30 cellular contexts compared by ENCODE assay signal in genomic region chr5:72653586-72653985, GRCh38.
DNase-seq lines count a peak whose midpoint lies in the region; ATAC-seq and TF ChIP-seq lines count a peak whose summit lies in the region.
"Had no signal": no experiment of that assay in that cellular context is flagged by ENCODE, and none has a peak within 500 bp of the region (broad histone marks: within the 10 kb centered on the region; RNA-seq: fewer than 3 reads in every experiment).

No MANE protein-coding gene starts in this region.

- TF ChIP-seq EP300 in SK-N-SH (IDR thresholded peaks at IDR 0.05; ENCODE audit: borderline replicate concordance in 1 of 2, low read depth in 1 of 2, low read length in 1 of 2), result peak in 1 of 2 experiments; percentile 74; a peak in 2 of 4 replicates

- H3K9me2 ChIP-seq in SK-N-SH, result no peaks in the 10 kb centered on the region

- no peak overlapping the region for H3K9ac ChIP-seq in SK-N-SH
- H3K9ac ChIP-seq: BLaER1 had no signal

- no peaks in the 10 kb centered on the region for H3K27me3 ChIP-seq in SK-N-SH (ENCODE audit: insufficient read depth)
- H3K27me3 ChIP-seq: BLaER1, body of pancreas, thyroid gland had no signal

- 33% methylated on average over 1 of the region's 2 CpGs for WGBS in SK-N-SH (ENCODE audit: low lambda C conversion rate)

- intact Hi-C loops in head of caudate nucleus (cut with DNase I), result no loop called here

- POLR2A ChIA-PET in SK-N-SH (lab: Yijun Ruan, JAX), result interaction anchor here (1.2 to 1.5 kb wide), 2 partner anchors 35 to 163 kb away, joined by 4 to 5 read pairs; partner anchors contain the start of gene TNPO1

- no peaks in the 10 kb centered on the region for H3K79me2 ChIP-seq in SK-N-SH (ENCODE audit: insufficient read depth)

- H3K4me3 ChIP-seq in SK-N-SH (ENCODE audit: low read depth in 2 of 2, low read length in 1 of 2) (no peak overlapping the region), foreskin fibroblast (ENCODE audit: low read depth in 1 of 2, low read length in 2 of 2) (no peak overlapping the region)
- H3K4me3 ChIP-seq: BLaER1, body of pancreas, GM12878, thyroid gland had no signal

- H3K36me3 ChIP-seq in SK-N-SH (replicated peaks in 1 of 2; ENCODE audit: control insufficient read depth in 1 of 2, insufficient read depth in 2 of 2, low read length in 1 of 2), result no peaks in the 10 kb centered on the region
- H3K36me3 ChIP-seq: BLaER1, thyroid gland, WERI-Rb-1 had no signal

- CTCF ChIA-PET in SK-N-SH (lab: Yijun Ruan, JAX), result interaction anchor here (0.8 to 2.3 kb wide), 6 partner anchors 9 to 172 kb away, joined by 3 to 5 read pairs (median 4); no protein-coding TSS in a partner anchor

- no peak for ATAC-seq in HG02571 (IDR thresholded peaks at IDR 0.05; ENCODE audit: unreplicated experiment)
- ATAC-seq in activated CD4-positive, CD25-positive, alpha-beta regulatory T cell treated with anti-CD3 and anti-CD28 coated beads, Interleukin-2, amount 50 U/mL, for 24 hours, result no peak
- ATAC-seq: activated CD8-positive, alpha-beta memory T cell treated with anti-CD3 and anti-CD28 coated beads, Interleukin-2, amount 10 ng/mL, durations not matched to agents 7 days and 5 days; activated T-cell treated with anti-CD3 and anti-CD28 coated beads, Interleukin-2, amount 50 U/mL, for 72 hours; body of pancreas; GM12878; HepG2; left colon; PC-3; Right ventricle myocardium inferior; stimulated activated naive CD8-positive, alpha-beta T cell treated with anti-CD3 and anti-CD28 coated beads, Interleukin-15, amount 100 ng/mL, for 72 hours had no signal

- H3F3A ChIP-seq in SK-N-SH (replicated peaks; ENCODE audit: insufficient read depth), result no peaks in the 10 kb centered on the region

- peak overlapping the region in 1 of 2 experiments; percentile 87; a peak in 2 of 4 replicates for H3K27ac ChIP-seq in SK-N-SH (ENCODE audit: low read depth in 2 of 2, low read length in 1 of 2)
- H3K27ac ChIP-seq: BLaER1, body of pancreas, HL-60, thyroid gland had no signal

- TF ChIP-seq RAD21 in SK-N-SH (IDR thresholded peaks at IDR 0.05; ENCODE audit: low read length), result 0 out of 2 replicates have a peak, but pooled peaks have one; percentile 10

- H3K4me1 ChIP-seq in SK-N-SH (ENCODE audit: control insufficient read depth in 1 of 2, insufficient read depth in 2 of 2, low read depth in 1 of 2, low read length in 1 of 2), result peaks cover 0 to 38% of the 10 kb centered on the region in 2 experiments; a peak in 2 of 4 replicates
- H3K4me1 ChIP-seq: BLaER1, body of pancreas, thyroid gland had no signal

- H2AFZ ChIP-seq in SK-N-SH (ENCODE audit: low read depth), result no peak overlapping the region

- no peak overlapping the region for H3K4me2 ChIP-seq in SK-N-SH
- H3K4me2 ChIP-seq: BLaER1 had no signal

- H3K9me3 ChIP-seq in SK-N-SH, result no peaks in the 10 kb centered on the region
- H3K9me3 ChIP-seq: BLaER1, body of pancreas, thyroid gland had no signal

- H4K20me1 ChIP-seq in SK-N-SH (ENCODE audit: insufficient read depth), result no peaks in the 10 kb centered on the region
- H4K20me1 ChIP-seq: BLaER1 had no signal

- DNase-seq in G401 (ENCODE audit: low spot score) (peak; percentile 6), SK-N-SH (peak; percentile 46), foreskin fibroblast (peak; percentile 15 to 47), renal cortical epithelial cell (ENCODE audit: low read depth) (peak; percentile 65), head of caudate nucleus (no peak)
- DNase-seq: ACHN; activated CD4-positive, alpha-beta T cell treated with anti-CD3 and anti-CD28 coated beads, Interleukin-2, amount 10 ng/mL, durations not matched to agents 7 days and 5 days; activated CD8-positive, alpha-beta memory T cell treated with anti-CD3 and anti-CD28 coated beads, Interleukin-2, amount 10 ng/mL, durations not matched to agents 7 days and 5 days; activated naive CD4-positive, alpha-beta T cell treated with Interleukin-2 at 50 U/mL for 16 hours; activated T-cell treated with anti-CD3 and anti-CD28 coated beads, Interleukin-2, amount 50 U/mL, for 72 hours; body of pancreas; DMS79; erythroblast; foreskin melanocyte; left colon; NK-92 treated with Interleukin-12 subunit alpha and Interleukin-12 subunit beta, amount 100 ng/mL, for 24 hours; occipital lobe; PC-3; stimulated activated CD8-positive, alpha-beta memory T cell treated with anti-CD3 and anti-CD28 coated beads, Interleukin-4, amount 100 ng/mL, for 48 hours; stimulated activated naive CD8-positive, alpha-beta T cell treated with anti-CD3 and anti-CD28 coated beads, Interleukin-15, amount 100 ng/mL, for 72 hours; T-helper 9 cell; thyroid gland had no signal

- TF ChIP-seq CTCF in SK-N-SH (IDR thresholded peaks at IDR 0.05), result no peak
- TF ChIP-seq CTCF in foreskin fibroblast (IDR thresholded peaks at IDR 0.05; ENCODE audit: low read depth, low read length), result no peak

- in situ Hi-C loops in G401 (cut with HindIII; ENCODE audit: low sequenced_read_pairs), result no loop called here

TF ChIP-seq in SK-N-SH, 30 proteins besides CTCF, POLR2A, EP300 and RAD21:
- TF ChIP-seq CHD2 (IDR thresholded peaks at IDR 0.05; ENCODE audit: low read length, partially characterized antibody) (no peak), ZBTB33 (IDR thresholded peaks at IDR 0.05; ENCODE audit: borderline replicate concordance, low read depth) (no peak), USF2 (IDR thresholded peaks at IDR 0.05; ENCODE audit: borderline replicate concordance, low read depth, low read length) (no peak), POLR2AphosphoS5 (IDR thresholded peaks at IDR 0.05; ENCODE audit: low read depth, low read length) (no peak), GABPA (IDR thresholded peaks at IDR 0.05; ENCODE audit: low read depth) (no peak), NFIC (IDR thresholded peaks at IDR 0.05; ENCODE audit: borderline replicate concordance) (no peak), IRF3 (IDR thresholded peaks at IDR 0.05; ENCODE audit: low read depth, low read length) (no peak), FOXM1 (IDR thresholded peaks at IDR 0.05; ENCODE audit: low read depth) (no peak), EZH2phosphoT487 (IDR thresholded peaks at IDR 0.05; ENCODE audit: borderline replicate concordance, low read depth) (no peak), ELF1 (IDR thresholded peaks at IDR 0.05) (no peak), GATA2 (CRISPR knock-in tag; IDR thresholded peaks at IDR 0.05) (no peak), TCF12 (IDR thresholded peaks at IDR 0.05) (peak; percentile 34; the same call in 1 of the 2 replicates), FOSL2 (IDR thresholded peaks at IDR 0.05; ENCODE audit: borderline replicate concordance, low read depth) (no peak), RCOR1 (IDR thresholded peaks at IDR 0.05; ENCODE audit: low read length) (peak; percentile 44; the same call in 1 of the 2 replicates)

Comparison
In these comparisons a context has a peak if more than half of its experiments do, and no peak if none do; other contexts are left out.
1. DNase-seq: peak in G401 (single experiment), SK-N-SH (single experiment), foreskin fibroblast (2 of 2) and renal cortical epithelial cell (single experiment); none in head of caudate nucleus (0 of 42).